In the genomic region with DNA sequence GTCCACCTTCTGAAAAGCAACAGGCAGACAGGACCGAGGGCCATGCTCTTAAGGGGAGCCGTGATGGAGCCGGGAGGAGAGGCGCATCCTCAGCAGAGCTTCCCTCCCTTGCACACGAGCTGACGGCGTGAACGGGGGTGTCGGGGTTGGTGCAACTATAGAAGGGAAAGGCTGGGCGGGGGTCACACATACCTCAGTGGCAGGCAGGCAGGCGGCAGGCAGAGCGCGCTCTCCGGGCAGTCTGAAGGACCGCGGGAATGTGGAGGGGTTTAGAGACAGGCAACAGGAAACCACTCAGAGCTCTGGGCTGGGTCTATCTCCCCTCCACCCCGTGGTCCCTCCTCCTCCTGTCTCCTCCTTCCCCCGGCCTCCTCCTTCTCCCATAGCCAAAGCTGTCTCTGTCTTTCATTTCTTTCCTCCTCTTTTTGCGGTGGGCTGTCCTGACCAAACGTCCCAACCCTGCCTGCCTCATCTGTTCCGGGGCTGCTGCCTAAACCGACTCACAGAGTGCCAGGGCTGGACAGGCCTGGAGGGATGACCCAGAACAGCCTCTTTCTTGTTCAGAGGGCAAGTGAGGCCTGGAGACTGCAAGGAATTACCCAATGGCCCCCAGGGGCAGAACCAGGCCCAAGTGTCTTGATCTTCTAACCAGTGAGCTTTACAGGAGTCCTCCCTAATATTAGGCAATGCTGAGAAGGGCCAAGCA, we compare ENCODE assay signal across 9 cellular contexts. TPM values are rescaled to one million over a fixed set of nuclear protein-coding genes. Genes with fewer than 3 reads are reported as not detected.
DNase-seq lines count a peak whose midpoint lies in the region; ATAC-seq lines count a peak whose summit lies in the region.
"Had no signal": no experiment of that assay in that cellular context is flagged by ENCODE, and none has a peak within 500 bp of the region (broad histone marks: within the 10 kb centered on the region; RNA-seq: fewer than 3 reads in every experiment).

Gene SPARC (minus strand): TSS at position 243 of the 706 bp plus-strand sequence. CDS start 10,727 bp downstream, outside the sequence.

- peak within 1 kb of the TSS; percentile 88 for H3K27ac ChIP-seq in caudate nucleus (ENCODE audit: low read depth, low read length)
- H3K27ac ChIP-seq: 22Rv1 had no signal

- peaks cover 10 to 15% of the 10 kb centered on the region in 2 donors for H3K4me1 Mint-ChIP-seq in immature natural killer cell

- peaks cover 3 to 22% (median 8%) of the 10 kb centered on the region in 3 donors for H3K27me3 Mint-ChIP-seq in immature natural killer cell (ENCODE audit: low read depth in 3 of 3)

- no peaks in the 10 kb centered on the region for H3K9me3 Mint-ChIP-seq in immature natural killer cell

- ATAC-seq in HG02610 (IDR thresholded peaks at IDR 0.05; ENCODE audit: unreplicated experiment): peak; percentile 91

- no peaks in the 10 kb centered on the region for H3K36me3 Mint-ChIP-seq in immature natural killer cell

- H3K4me3 Mint-ChIP-seq in immature natural killer cell: peak within 1 kb of the TSS; percentile 46 to 87 (median 65)

- peak within 1 kb of the TSS; percentile 73 for H3K4me3 ChIP-seq in skeletal muscle cell (ENCODE audit: low read depth, low read length)

- peak; percentile 14 for DNase-seq in DMS79 treated with DMSO at 0.1 percent for 48 hours (lab: John Stamatoyannopoulos, UW)
- DNase-seq in DMS79 (lab: John Stamatoyannopoulos, UW): no peak
- DNase-seq in NCI-H524 treated with DMSO at 0.1 percent for 48 hours (lab: John Stamatoyannopoulos, UW): peak; percentile 50
- peak in 54 of 61 donors; percentile 17 to 84 (median 59) for DNase-seq in caudate nucleus (lab: John Stamatoyannopoulos, UW)
- peak in 1 of 3 donors; percentile 4 for DNase-seq in immature natural killer cell
- DNase-seq in skeletal muscle cell (ENCODE audit: low read depth): peak; percentile 95
- DNase-seq in stimulated activated naive CD4-positive, alpha-beta T cell (lab: John Stamatoyannopoulos, UW): no peak

- H3K27ac Mint-ChIP-seq in immature natural killer cell: peak within 1 kb of the TSS in 3 of 6 donors; percentile 6 to 44 (median 14)

RNA-seq across cellular contexts. Expression of gene SPARC, which starts in this region (rescaled TPM):
- polyA plus RNA-seq in immature natural killer cell: 10 to 100 TPM in 1 of 3 donors, 1 to 10 TPM in 2; 5.1 to 34.4 (median 9.8) TPM

Comparison
In these comparisons a context has a peak if more than half of its experiments do, and no peak if none do; other contexts are left out.
1. DNase-seq: peak in DMS79 treated with DMSO at 0.1 percent for 48 hours (single experiment), NCI-H524 treated with DMSO at 0.1 percent for 48 hours (single experiment), caudate nucleus (54 of 61) and skeletal muscle cell (single experiment); none in DMS79 (single experiment) and stimulated activated naive CD4-positive, alpha-beta T cell (0 of 6).